In the genomic region with DNA sequence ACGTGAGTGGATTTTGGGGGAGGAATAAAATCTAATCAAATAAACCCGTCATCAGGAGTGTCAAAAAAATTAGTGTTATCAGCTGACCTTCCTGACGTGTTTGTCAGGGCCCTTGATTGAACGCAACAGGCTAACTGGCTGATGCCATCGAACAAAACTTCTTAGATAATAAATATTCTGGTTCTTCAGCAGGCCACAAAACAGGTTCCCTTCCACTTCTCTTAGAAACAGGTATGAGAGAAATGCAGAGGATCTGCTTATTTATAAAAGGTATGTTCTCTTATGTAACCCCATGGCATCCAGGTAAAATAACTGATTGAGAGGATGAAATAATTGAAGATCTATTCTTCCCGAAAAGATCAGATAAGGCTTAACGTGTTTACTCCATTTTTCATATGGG, we compare ENCODE assay signal across 31 cellular contexts. TPM values are rescaled to one million over a fixed set of nuclear protein-coding genes. Genes with fewer than 3 reads are reported as not detected.
DNase-seq lines count a peak whose midpoint lies in the region; ATAC-seq and TF ChIP-seq lines count a peak whose summit lies in the region.
"Had no signal": no experiment of that assay in that cellular context is flagged by ENCODE, and none has a peak within 500 bp of the region (broad histone marks: within the 10 kb centered on the region; RNA-seq: fewer than 3 reads in every experiment).

No MANE protein-coding gene starts in this region.

- intact Hi-C loops in left ventricle myocardium inferior (cut with micrococcal nuclease) (no loop called here), heart right ventricle (cut with DNase I) (loop anchor here in 7 of 10 donors (5.0 to 10.0 kb wide), 6 partner anchors 94 to 309 kb away; no protein-coding TSS in a partner anchor)

- no peaks in the 10 kb centered on the region for H3K79me1 ChIP-seq in trophoblast cell (ENCODE audit: low read length)

- H3K27me3 ChIP-seq in cardiac muscle cell (no peaks in the 10 kb centered on the region), right atrium auricular region (no peaks in the 10 kb centered on the region), left ventricle myocardium inferior (ENCODE audit: low read depth) (no peaks in the 10 kb centered on the region), heart right ventricle (no peaks in the 10 kb centered on the region), trophoblast cell (ENCODE audit: insufficient read depth, low read length) (no peaks in the 10 kb centered on the region)
- H3K27me3 ChIP-seq: BLaER1; BLaER1 treated with 17β-estradiol and CSF1 and Interleukin-3, amounts not matched to agents 10 nM and 100 nM had no signal

- H4K8ac ChIP-seq in trophoblast cell (ENCODE audit: low read depth, low read length): no peak overlapping the region

- H3K9ac ChIP-seq in trophoblast cell (ENCODE audit: low read length): no peak overlapping the region
- H3K9ac ChIP-seq: BLaER1; BLaER1 treated with 17β-estradiol and CSF1 and Interleukin-3, amounts not matched to agents 10 nM and 100 nM had no signal

- no peak overlapping the region for H3K14ac ChIP-seq in trophoblast cell (ENCODE audit: low read length)

- H3K27ac ChIP-seq in cardiac muscle cell (peak overlapping the region; percentile 61), right atrium auricular region (peak overlapping the region in 1 of 2 donors; percentile 53), left ventricle myocardium inferior (replicated peaks) (peak overlapping the region; percentile 61), heart right ventricle (peak overlapping the region in 5 of 10 donors; percentile 3 to 71 (median 46)), trophoblast cell (ENCODE audit: low read depth, low read length) (no peak overlapping the region)
- H3K27ac ChIP-seq: 22Rv1; A549; BLaER1; BLaER1 treated with 17β-estradiol and CSF1 and Interleukin-3, amounts not matched to agents 10 nM and 100 nM; C4-2B had no signal

- H3K79me2 ChIP-seq in trophoblast cell (ENCODE audit: control insufficient read depth, insufficient read depth, low read length, poor library complexity): no peaks in the 10 kb centered on the region

- no peak overlapping the region for H2AK5ac ChIP-seq in trophoblast cell (ENCODE audit: low read length)

- H3K4me1 ChIP-seq in cardiac muscle cell (ENCODE audit: low read depth): peaks cover 37% of the 10 kb centered on the region
- H3K4me1 ChIP-seq in right atrium auricular region: peaks cover 0 to 9% of the 10 kb centered on the region in 2 donors
- peaks cover 9% of the 10 kb centered on the region for H3K4me1 ChIP-seq in left ventricle myocardium inferior
- H3K4me1 ChIP-seq in heart right ventricle: peaks cover 0 to 8% (median 0%) of the 10 kb centered on the region in 9 donors
- no peaks in the 10 kb centered on the region for H3K4me1 ChIP-seq in trophoblast cell (ENCODE audit: control insufficient read depth in 1 of 2, insufficient read depth in 2 of 2, low read length in 2 of 2)
- H3K4me1 ChIP-seq: BE2C; BLaER1; BLaER1 treated with 17β-estradiol and CSF1 and Interleukin-3, amounts not matched to agents 10 nM and 100 nM had no signal

- 62 to 74% methylated on average over 7 of the region's 7 CpGs for WGBS in heart right ventricle, 2 donors
- WGBS in trophoblast cell (ENCODE audit: extremely low coverage, insufficient coverage, insufficient read length): no CpG with 5 or more reads among the region's 7 CpGs

- no peak overlapping the region for H3K18ac ChIP-seq in trophoblast cell (ENCODE audit: low read length)

- no peaks in the 10 kb centered on the region for H3K9me3 ChIP-seq in cardiac muscle cell (ENCODE audit: low read depth)
- no peaks in the 10 kb centered on the region for H3K9me3 ChIP-seq in right atrium auricular region
- H3K9me3 ChIP-seq in left ventricle myocardium inferior (replicated peaks): no peaks in the 10 kb centered on the region
- no peaks in the 10 kb centered on the region for H3K9me3 ChIP-seq in heart right ventricle
- no peaks in the 10 kb centered on the region for H3K9me3 ChIP-seq in trophoblast cell (ENCODE audit: insufficient read depth, low read depth, low read length)
- H3K9me3 ChIP-seq: A549, BE2C, BLaER1, Caco-2 had no signal

- no peak overlapping the region for H3K4me2 ChIP-seq in trophoblast cell (ENCODE audit: low read length)
- H3K4me2 ChIP-seq: A549; BLaER1; BLaER1 treated with 17β-estradiol and CSF1 and Interleukin-3, amounts not matched to agents 10 nM and 100 nM had no signal

- H3K36me3 ChIP-seq in cardiac muscle cell (no peaks in the 10 kb centered on the region), right atrium auricular region (no peaks in the 10 kb centered on the region), left ventricle myocardium inferior (no peaks in the 10 kb centered on the region), heart right ventricle (no peaks in the 10 kb centered on the region), trophoblast cell (ENCODE audit: control insufficient read depth in 1 of 2, insufficient read depth in 2 of 2, low read length in 2 of 2) (no peaks in the 10 kb centered on the region)
- H3K36me3 ChIP-seq: BE2C; BLaER1; BLaER1 treated with 17β-estradiol and CSF1 and Interleukin-3, amounts not matched to agents 10 nM and 100 nM had no signal

- TF ChIP-seq CTCF in cardiac muscle cell (IDR thresholded peaks at IDR 0.05; ENCODE audit: low read depth, low read length) (no peak), right atrium auricular region (IDR thresholded peaks at IDR 0.05) (no peak), left ventricle myocardium inferior (IDR thresholded peaks at IDR 0.05; ENCODE audit: borderline replicate concordance) (no peak), heart right ventricle (IDR thresholded peaks at IDR 0.05) (no peak)

- H4K12ac ChIP-seq in trophoblast cell (ENCODE audit: low read depth, low read length): no peak overlapping the region

- ATAC-seq in heart right ventricle: no peak
- ATAC-seq: A549; CD8-positive, alpha-beta T cell had no signal

- no peak overlapping the region for H2BK5ac ChIP-seq in trophoblast cell (ENCODE audit: low read depth, low read length, poor library complexity)

- H3K4me3 ChIP-seq in cardiac muscle cell (no peak overlapping the region), right atrium auricular region (no peak overlapping the region), left ventricle myocardium inferior (no peak overlapping the region), heart right ventricle (no peak overlapping the region), trophoblast cell (ENCODE audit: low read depth, low read length) (no peak overlapping the region)
- H3K4me3 ChIP-seq: A549; BLaER1; BLaER1 treated with 17β-estradiol and CSF1 and Interleukin-3, amounts not matched to agents 10 nM and 100 nM had no signal

- no peak overlapping the region for H4K91ac ChIP-seq in trophoblast cell (ENCODE audit: low read depth, low read length)

- H3K4ac ChIP-seq in trophoblast cell (ENCODE audit: low read depth, low read length): no peak overlapping the region

- H2BK120ac ChIP-seq in trophoblast cell (ENCODE audit: insufficient read depth, low read length, poor library complexity): no peak overlapping the region

- no peak overlapping the region for H2AFZ ChIP-seq in trophoblast cell (ENCODE audit: insufficient read depth, low read length, poor library complexity)

- no peak overlapping the region for H2BK12ac ChIP-seq in trophoblast cell (ENCODE audit: low read length)

- no peak overlapping the region for H3K23ac ChIP-seq in trophoblast cell (ENCODE audit: low read length)

- DNase-seq in cardiac muscle cell (ENCODE audit: low read depth in 1 of 2, low spot score in 1 of 2) (no peak), right atrium auricular region (ENCODE audit: low spot score) (no peak), left ventricle myocardium inferior (no peak), heart right ventricle (no peak), trophoblast cell (peak; percentile 54 to 90), AG20443 (ENCODE audit: low spot score) (no peak)
- DNase-seq: 8988T; ACHN; AML-193; BE2C; C1 segment of cervical spinal cord; Caco-2; Calu3; CD4-positive, alpha-beta memory T cell; CD4-positive, alpha-beta T cell; CD4-positive, CD25-positive, alpha-beta regulatory T cell; CD8-positive, alpha-beta memory T cell; CD8-positive, alpha-beta T cell; COR-L47; DMS 273 treated with DMSO at 0.1 percent for 48 hours; DMS153; DMS53; DMS79; DMS79 treated with DMSO at 0.1 percent for 48 hours; DND-41; EL had no signal

RNA-seq across cellular contexts. Expression of a gene that starts 7.6 kb away (rescaled TPM):
- total RNA-seq in cardiac muscle cell (33.2 and 51.1 TPM in 2 replicates), right atrium auricular region (100 to 1,000 TPM; 147 to 179 TPM), left ventricle myocardium inferior (137 TPM), heart right ventricle (100 to 1,000 TPM in 3 of 10 donors, 10 to 100 TPM in 7; 71.9 to 109 (median 95.2) TPM)
- polyA plus RNA-seq in cardiac muscle cell (27.8 and 35.6 TPM in 2 replicates), heart right ventricle (10 to 100 TPM; 23.8 to 33.8 TPM)
- polyA plus RNA-seq in trophoblast cell (2013): 0.33 and 0.42 TPM in 2 replicates

Comparison
In these comparisons a context has a peak if more than half of its experiments do, and no peak if none do; other contexts are left out.
1. DNase-seq: peak in trophoblast cell (2 of 2); none in cardiac muscle cell (0 of 2), right atrium auricular region (single experiment), left ventricle myocardium inferior (single experiment), heart right ventricle (0 of 2) and AG20443 (single experiment).